Comparison of ENCODE assay signal across 8 cellular contexts in the genomic region with DNA sequence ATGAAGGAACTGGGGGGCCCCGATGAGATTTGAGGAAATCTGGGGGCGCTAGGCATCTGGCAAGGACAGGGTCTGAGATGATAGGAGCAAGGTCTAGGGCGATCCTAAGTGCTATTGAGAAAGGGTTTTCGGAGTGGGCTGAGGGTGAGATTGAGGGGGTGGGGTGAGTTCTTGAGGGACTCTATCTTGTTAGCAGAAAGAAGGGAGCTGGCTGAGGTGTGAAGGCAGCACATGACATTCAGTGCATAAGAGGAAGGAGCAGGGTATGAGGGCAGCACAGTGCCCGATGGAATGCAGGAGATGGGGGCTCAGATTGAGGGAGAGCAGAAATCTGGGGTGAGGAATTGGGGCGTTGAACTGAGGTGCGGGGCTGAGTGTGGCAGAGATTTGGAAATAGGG. TPM values are rescaled to one million over a fixed set of nuclear protein-coding genes. Genes with fewer than 3 reads are reported as not detected.
DNase-seq lines count a peak whose midpoint lies in the region; ATAC-seq and TF ChIP-seq lines count a peak whose summit lies in the region.

No MANE protein-coding gene starts in this region.

- H3K4me3 ChIP-seq in SJCRH30 (peak overlapping the region; percentile 85), endodermal cell (ENCODE audit: low read length) (peak overlapping the region; percentile 93)

- H3K9me3 Mint-ChIP-seq in endodermal cell (peaks cover 22% of the 10 kb centered on the region), naive B cell (peaks cover 0 to 11% (median under 1%) of the 10 kb centered on the region in 7 donors)

- H3K4me1 ChIP-seq in SJCRH30 (peaks cover 4% of the 10 kb centered on the region), endodermal cell (ENCODE audit: control insufficient read depth, insufficient read depth, low read length) (no peaks in the 10 kb centered on the region)

- H3K36me3 Mint-ChIP-seq in endodermal cell (ENCODE audit: low read depth) (peaks cover 4% of the 10 kb centered on the region), naive B cell (no peaks in the 10 kb centered on the region)

- peak overlapping the region; percentile 61 for H3K27ac ChIP-seq in SJCRH30
- no peak overlapping the region for H3K27ac ChIP-seq in endodermal cell (ENCODE audit: low read depth, low read length)

- peak in 1 of 2 donors; percentile 5 for ATAC-seq in naive B cell (ENCODE audit: low read depth in 2 of 2)

- H3K27ac Mint-ChIP-seq in endodermal cell = peak overlapping the region; percentile 73
- H3K27ac Mint-ChIP-seq in naive B cell = peak overlapping the region; percentile 44 to 95 (median 80)

- peak overlapping the region; percentile 67 for H3K9ac ChIP-seq in endodermal cell (ENCODE audit: extremely low read depth, low read length, poor library complexity, severe bottlenecking)

- 13 to 30% methylated on average over 3 to 7 of the region's 7 CpGs for WGBS in endodermal cell (ENCODE audit: insufficient coverage in 1 of 2, insufficient read length in 1 of 2), 2 experiments

- H3K4me1 Mint-ChIP-seq in endodermal cell = peaks cover 39% of the 10 kb centered on the region
- peaks cover 42 to 56% (median 49%) of the 10 kb centered on the region in 3 donors for H3K4me1 Mint-ChIP-seq in naive B cell

- DNase-seq in NCI-H1105 (lab: John Stamatoyannopoulos, UW) = peak; percentile 0
- no peak for DNase-seq in NCI-H1105 treated with DMSO at 0.1 percent for 48 hours (lab: John Stamatoyannopoulos, UW)
- peak; percentile 25 to 49 for DNase-seq in SJCRH30
- DNase-seq in endodermal cell = peak; percentile 62
- DNase-seq in naive B cell = no peak
- no peak for DNase-seq in CD1c-positive myeloid dendritic cell (ENCODE audit: extremely low spot score)
- DNase-seq in LoVo (ENCODE audit: low spot score) = no peak
- DNase-seq in midbrain (lab: John Stamatoyannopoulos, UW) = no peak

- peaks cover 7% of the 10 kb centered on the region for H3K27me3 Mint-ChIP-seq in endodermal cell (ENCODE audit: insufficient read depth)
- H3K27me3 Mint-ChIP-seq in naive B cell = no peaks in the 10 kb centered on the region

- peaks cover 13% of the 10 kb centered on the region for H3K36me3 ChIP-seq in SJCRH30
- H3K36me3 ChIP-seq in endodermal cell (ENCODE audit: control insufficient read depth, insufficient read depth, low read length) = peaks cover 16% of the 10 kb centered on the region

- peak overlapping the region; percentile 81 for H3K4me3 Mint-ChIP-seq in endodermal cell
- peak overlapping the region; percentile 81 to 97 (median 92) for H3K4me3 Mint-ChIP-seq in naive B cell

- TF ChIP-seq CTCF in endodermal cell (conservative IDR thresholded peaks at IDR 0.05) = no peak

- no peaks in the 10 kb centered on the region for H3K27me3 ChIP-seq in SJCRH30
- H3K27me3 ChIP-seq in endodermal cell (ENCODE audit: control insufficient read depth, insufficient read depth, low read length, poor library complexity, severe bottlenecking) = no peaks in the 10 kb centered on the region

- H3K9me3 ChIP-seq in SJCRH30 (replicated peaks) (no peaks in the 10 kb centered on the region), endodermal cell (ENCODE audit: control insufficient read depth, low read length) (peaks cover 12% of the 10 kb centered on the region)

RNA-seq across cellular contexts. Expression of a gene that starts 0.7 kb away (rescaled TPM):
- total RNA-seq in SJCRH30 (2014; rRNA removed; shearing (Covaris generic)) = 38.7 and 40.2 TPM in 2 replicates
- total RNA-seq in endodermal cell = 10 to 100 TPM; 28.0 to 31.3 TPM
- 17.3 TPM for polyA plus RNA-seq in endodermal cell (2013, experiment 1 of 2)
- 17.7 TPM for polyA plus RNA-seq in endodermal cell (2013, experiment 2 of 2)
- polyA plus RNA-seq in naive B cell (ENCODE audit: low read depth in 6 of 6) = 10 to 100 TPM in 2 of 6 donors, 1 to 10 TPM in 4; 7.1 to 11.0 (median 10.0) TPM

Comparison
In these comparisons a context has a peak if more than half of its experiments do, and no peak if none do; other contexts are left out.
1. DNase-seq: peak in NCI-H1105 (single experiment), SJCRH30 (2 of 2) and endodermal cell (single experiment); none in NCI-H1105 treated with DMSO at 0.1 percent for 48 hours (single experiment), naive B cell (single experiment), CD1c-positive myeloid dendritic cell (single experiment), LoVo (single experiment) and midbrain (single experiment).